In the genomic region with DNA sequence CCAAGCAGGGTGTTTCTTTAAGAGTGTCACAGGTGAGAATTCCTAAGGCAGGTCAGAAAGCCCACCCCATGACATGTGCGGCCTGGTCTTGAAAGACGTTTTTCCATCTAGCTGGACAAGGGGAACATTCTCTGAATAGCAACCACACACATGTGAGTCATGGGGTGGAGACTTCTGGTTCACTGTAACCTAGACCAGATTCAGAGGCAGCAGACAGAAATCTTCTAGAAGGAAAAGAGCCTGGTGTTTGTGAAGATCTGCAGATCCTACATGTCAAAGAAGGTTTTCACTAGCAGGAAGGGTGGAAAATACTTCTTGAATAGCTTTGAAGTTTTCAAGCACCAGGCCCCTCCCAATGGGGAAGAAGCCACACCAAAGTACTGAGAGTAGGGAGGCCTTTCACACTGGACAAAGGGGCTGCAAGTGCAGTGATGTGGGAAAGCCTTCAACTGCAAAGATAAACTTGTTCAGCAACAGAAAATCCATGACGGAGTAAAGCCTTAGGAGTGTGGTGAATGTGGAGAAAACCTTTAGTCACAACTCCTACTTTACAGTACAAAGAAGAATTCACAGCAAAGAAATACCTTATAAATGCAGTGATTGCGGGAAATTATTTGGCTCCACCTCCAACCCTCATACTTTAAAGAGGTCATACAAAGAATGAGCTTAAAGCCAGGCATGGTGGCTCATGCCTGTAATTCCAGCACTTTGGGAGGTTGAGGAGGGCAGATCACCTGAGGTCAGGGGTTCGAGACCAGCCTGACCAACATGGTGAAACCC, we compare ENCODE assay signal across 9 cellular contexts. TPM values are rescaled to one million over a fixed set of nuclear protein-coding genes. Genes with fewer than 3 reads are reported as not detected.
A peak's percentile ranks its signal among the peaks of the same experiment; 100 is the strongest.
DNase-seq lines count a peak whose midpoint lies in the region; ATAC-seq and TF ChIP-seq lines count a peak whose summit lies in the region.
"Had no signal": no experiment of that assay in that cellular context is flagged by ENCODE, and none has a peak within 500 bp of the region (broad histone marks: within the 10 kb centered on the region; RNA-seq: fewer than 3 reads in every experiment).

No MANE protein-coding gene starts in this region.

- peaks cover 80% of the 10 kb centered on the region for H3K4me1 Mint-ChIP-seq in CD4-positive, alpha-beta T cell (ENCODE audit: low read depth)
- H3K4me1 Mint-ChIP-seq in naive thymus-derived CD4-positive, alpha-beta T cell: peaks cover 48 to 86% (median 79%) of the 10 kb centered on the region in 7 donors

- H3K27ac ChIP-seq in CD4-positive, alpha-beta T cell (ENCODE audit: low read depth, low read length): no peak overlapping the region
- H3K27ac ChIP-seq in naive thymus-derived CD4-positive, alpha-beta T cell (ENCODE audit: low read depth, low read length): no peak overlapping the region

- peaks cover 25% of the 10 kb centered on the region for H3K36me3 Mint-ChIP-seq in CD4-positive, alpha-beta T cell (ENCODE audit: low read depth)
- H3K36me3 Mint-ChIP-seq in naive thymus-derived CD4-positive, alpha-beta T cell: peaks cover 0 to 28% (median 15%) of the 10 kb centered on the region in 5 donors

- H3K9me3 Mint-ChIP-seq in CD4-positive, alpha-beta T cell: no peaks in the 10 kb centered on the region
- peaks cover 0 to 4% (median 0%) of the 10 kb centered on the region in 11 donors for H3K9me3 Mint-ChIP-seq in naive thymus-derived CD4-positive, alpha-beta T cell

- no peaks in the 10 kb centered on the region for H3K27me3 Mint-ChIP-seq in CD4-positive, alpha-beta T cell
- H3K27me3 Mint-ChIP-seq in naive thymus-derived CD4-positive, alpha-beta T cell: no peaks in the 10 kb centered on the region

- intact Hi-C loops in CD4-positive, alpha-beta T cell (cut with DNase I, micrococcal nuclease): no loop called here
- intact Hi-C loops in naive thymus-derived CD4-positive, alpha-beta T cell (cut with micrococcal nuclease): no loop called here

- no peaks in the 10 kb centered on the region for H3K36me3 ChIP-seq in naive thymus-derived CD4-positive, alpha-beta T cell (ENCODE audit: control insufficient read depth in 2 of 3, insufficient read depth in 3 of 3, low read length in 3 of 3)

- ATAC-seq in CD4-positive, alpha-beta T cell (ENCODE audit: poor library complexity): no peak
- ATAC-seq in naive thymus-derived CD4-positive, alpha-beta T cell: peak; percentile 62
- ATAC-seq in HG02981 (IDR thresholded peaks at IDR 0.05; ENCODE audit: unreplicated experiment): no peak
- no peak for ATAC-seq in HG03108 (IDR thresholded peaks at IDR 0.05; ENCODE audit: unreplicated experiment)

- POLR2A ChIA-PET in CD4-positive, alpha-beta T cell (lab: Charles Lee): no interaction called here
- POLR2A ChIA-PET in naive thymus-derived CD4-positive, alpha-beta T cell (lab: Charles Lee): interaction anchor here (0.8 kb wide), 1 partner anchor 34 kb away, joined by 3 read pairs; no protein-coding TSS in a partner anchor

- peak overlapping the region; percentile 67 for H3K27ac Mint-ChIP-seq in CD4-positive, alpha-beta T cell
- H3K27ac Mint-ChIP-seq in naive thymus-derived CD4-positive, alpha-beta T cell: peak overlapping the region in 5 of 9 donors; percentile 25 to 77 (median 58)

- no peak overlapping the region for H3K4me3 ChIP-seq in naive thymus-derived CD4-positive, alpha-beta T cell (ENCODE audit: low read length)

- H3K27me3 ChIP-seq in CD4-positive, alpha-beta T cell (ENCODE audit: control insufficient read depth, insufficient read depth, low read length): no peaks in the 10 kb centered on the region
- no peaks in the 10 kb centered on the region for H3K27me3 ChIP-seq in naive thymus-derived CD4-positive, alpha-beta T cell (ENCODE audit: control insufficient read depth in 2 of 2, insufficient read depth in 2 of 2, low read length in 2 of 2)

- no peak for DNase-seq in CD4-positive, alpha-beta T cell
- DNase-seq in NOMO-1 treated with DMSO at 0.1 percent for 48 hours (lab: John Stamatoyannopoulos, UW; ENCODE audit: unreplicated experiment) (peak; percentile 51), epidermal melanocyte (ENCODE audit: insufficient read length, low spot score) (peak; percentile 22), Kasumi-1 (lab: John Stamatoyannopoulos, UW) (no peak), NCI-H748 (lab: John Stamatoyannopoulos, UW; ENCODE audit: unreplicated experiment) (no peak)
- no peak for DNase-seq in naive thymus-derived CD4-positive, alpha-beta T cell
- DNase-seq: NCI-H446 had no signal

- peaks cover 5 to 11% of the 10 kb centered on the region in 2 donors for H3K4me1 ChIP-seq in naive thymus-derived CD4-positive, alpha-beta T cell (ENCODE audit: control insufficient read depth in 2 of 2, insufficient read depth in 2 of 2, low read length in 2 of 2)

- H3K4me3 Mint-ChIP-seq in CD4-positive, alpha-beta T cell: peak overlapping the region; percentile 20
- H3K4me3 Mint-ChIP-seq in naive thymus-derived CD4-positive, alpha-beta T cell: peak overlapping the region in 5 of 10 donors; percentile 13 to 45 (median 26)

- no peak for TF ChIP-seq CTCF in CD4-positive, alpha-beta T cell (IDR thresholded peaks at IDR 0.05)

- CTCF ChIA-PET in CD4-positive, alpha-beta T cell (lab: Charles Lee): interaction anchor here (0.7 kb wide), 1 partner anchor 39 kb away, joined by 3 read pairs; a partner anchor contains a TSS
- CTCF ChIA-PET in naive thymus-derived CD4-positive, alpha-beta T cell (lab: Charles Lee): no interaction called here

- H3K9me3 ChIP-seq in CD4-positive, alpha-beta T cell (ENCODE audit: control insufficient read depth, low read length): no peaks in the 10 kb centered on the region
- no peaks in the 10 kb centered on the region for H3K9me3 ChIP-seq in naive thymus-derived CD4-positive, alpha-beta T cell (ENCODE audit: control insufficient read depth in 2 of 3, low read length in 3 of 3)

RNA-seq across cellular contexts. Expression of a gene that starts 17.6 kb away (rescaled TPM):
- 10 to 100 TPM; 70.5 to 80.4 TPM for total RNA-seq in CD4-positive, alpha-beta T cell
- total RNA-seq in naive thymus-derived CD4-positive, alpha-beta T cell: 100 to 1,000 TPM; 119 to 170 (median 142) TPM
- polyA plus RNA-seq in naive thymus-derived CD4-positive, alpha-beta T cell: 100 to 1,000 TPM; 110 to 127 TPM

RNA-seq across cellular contexts. Expression of a gene that starts 39.2 kb away (rescaled TPM):
- total RNA-seq in CD4-positive, alpha-beta T cell: 1 to 10 TPM; 7.5 to 7.7 TPM
- total RNA-seq in naive thymus-derived CD4-positive, alpha-beta T cell: 10 to 100 TPM; 10.4 to 16.6 (median 11.5) TPM
- 1 to 10 TPM; 8.9 to 10.0 TPM for polyA plus RNA-seq in naive thymus-derived CD4-positive, alpha-beta T cell

Comparison
In these comparisons a context has a peak if more than half of its experiments do, and no peak if none do; other contexts are left out.
1. DNase-seq: peak in NOMO-1 treated with DMSO at 0.1 percent for 48 hours (single experiment) and epidermal melanocyte (single experiment); none in CD4-positive, alpha-beta T cell (0 of 10), naive thymus-derived CD4-positive, alpha-beta T cell (0 of 9), Kasumi-1 (0 of 2) and NCI-H748 (single experiment).